ENCODE assay signal across 1 cellular context in genomic region chr18:41436772-41437171, GRCh38.
TF ChIP-seq lines count a peak whose summit lies in the region.

No MANE protein-coding gene starts in this region.

TF ChIP-seq in SK-N-SH, 30 proteins besides CTCF, POLR2A, EP300 and RAD21 (continued from another document):
- TF ChIP-seq FOSL2 (IDR thresholded peaks at IDR 0.05; ENCODE audit: borderline replicate concordance, low read depth) (no peak), NRF1 (IDR thresholded peaks at IDR 0.05; ENCODE audit: low read depth, low read length) (no peak), EZH2phosphoT487 (IDR thresholded peaks at IDR 0.05; ENCODE audit: borderline replicate concordance, low read depth) (no peak)
